ENCODE assay signal across 19 cellular contexts in genomic region chr18:6571239-6571602, GRCh38.
A peak's percentile ranks its signal among the peaks of the same experiment; 100 is the strongest.
DNase-seq lines count a peak whose midpoint lies in the region; ATAC-seq and TF ChIP-seq lines count a peak whose summit lies in the region.
"Had no signal": no experiment of that assay in that cellular context is flagged by ENCODE, and none has a peak within 500 bp of the region (broad histone marks: within the 10 kb centered on the region; RNA-seq: fewer than 3 reads in every experiment).

No MANE protein-coding gene starts in this region.

- H3K79me2 ChIP-seq in GM23338 (replicated peaks; ENCODE audit: insufficient read depth), result no peaks in the 10 kb centered on the region

- H3K9me3 Mint-ChIP-seq in GM23338 (no peaks in the 10 kb centered on the region), endodermal cell (no peaks in the 10 kb centered on the region)

- H3K4me1 ChIP-seq in GM23338 (ENCODE audit: insufficient read depth) (no peaks in the 10 kb centered on the region), HUES64 (ENCODE audit: insufficient read depth, low read length) (peaks cover 25% of the 10 kb centered on the region), endodermal cell (ENCODE audit: control insufficient read depth, insufficient read depth, low read length) (peaks cover 43% of the 10 kb centered on the region), neuronal stem cell (ENCODE audit: control insufficient read depth in 2 of 2, insufficient read depth in 1 of 2, low read depth in 1 of 2, low read length in 2 of 2) (no peaks in the 10 kb centered on the region)
- H3K4me1 ChIP-seq: BE2C had no signal

- no peak overlapping the region for H2AFZ ChIP-seq in GM23338
- H2AFZ ChIP-seq in neuronal stem cell (ENCODE audit: low read length), result no peak overlapping the region

- intact Hi-C loops in left ventricle myocardium superior (cut with micrococcal nuclease), result no loop called here

- H3K4me3 Mint-ChIP-seq in GM23338, result no peak overlapping the region
- no peak overlapping the region for H3K4me3 Mint-ChIP-seq in endodermal cell
- H3K4me3 Mint-ChIP-seq: CD4-positive, CD25-positive, alpha-beta regulatory T cell; CD8-positive, alpha-beta memory T cell had no signal

- no peak overlapping the region for H2BK5ac ChIP-seq in neuronal stem cell (ENCODE audit: low read length)

- no peak overlapping the region for H3K27ac Mint-ChIP-seq in GM23338
- peak overlapping the region; percentile 94 for H3K27ac Mint-ChIP-seq in endodermal cell
- H3K27ac Mint-ChIP-seq: CD4-positive, CD25-positive, alpha-beta regulatory T cell; CD8-positive, alpha-beta memory T cell had no signal

- H3K4ac ChIP-seq in neuronal stem cell (ENCODE audit: low read length), result no peak overlapping the region

- no peaks in the 10 kb centered on the region for H3K27me3 Mint-ChIP-seq in GM23338 (ENCODE audit: insufficient read depth, low read depth, poor library complexity)
- H3K27me3 Mint-ChIP-seq in endodermal cell (ENCODE audit: insufficient read depth), result no peaks in the 10 kb centered on the region
- H3K27me3 Mint-ChIP-seq: CD4-positive, CD25-positive, alpha-beta regulatory T cell; CD8-positive, alpha-beta memory T cell had no signal

- H3K9me3 ChIP-seq in HUES64 (ENCODE audit: insufficient read depth, low read depth, low read length), result no peaks in the 10 kb centered on the region
- H3K9me3 ChIP-seq in endodermal cell (ENCODE audit: control insufficient read depth, low read length), result no peaks in the 10 kb centered on the region
- peaks cover 0 to 2% of the 10 kb centered on the region in 2 donors for H3K9me3 ChIP-seq in neuronal stem cell (replicated peaks in 1 of 2; ENCODE audit: control insufficient read depth in 2 of 2, insufficient read depth in 1 of 2, low read depth in 1 of 2, low read length in 2 of 2)
- H3K9me3 ChIP-seq: BE2C had no signal

- H3K9me2 ChIP-seq in GM23338 (ENCODE audit: insufficient read depth), result no peaks in the 10 kb centered on the region

- no peak overlapping the region for H2BK15ac ChIP-seq in neuronal stem cell (ENCODE audit: low read length)

- H3K27me3 ChIP-seq in GM23338 (ENCODE audit: insufficient read depth) (no peaks in the 10 kb centered on the region), HUES64 (ENCODE audit: insufficient read depth, low read length) (no peaks in the 10 kb centered on the region), endodermal cell (ENCODE audit: control insufficient read depth, insufficient read depth, low read length, poor library complexity, severe bottlenecking) (no peaks in the 10 kb centered on the region), neuronal stem cell (ENCODE audit: control insufficient read depth in 3 of 3, insufficient read depth in 3 of 3, low read depth in 1 of 3, low read length in 3 of 3) (no peaks in the 10 kb centered on the region)
- H3K27me3 ChIP-seq: BE2C had no signal

- H3F3A ChIP-seq in GM23338 (replicated peaks; ENCODE audit: low read depth), result no peaks in the 10 kb centered on the region

- H3K18ac ChIP-seq in neuronal stem cell (ENCODE audit: low read length), result peak overlapping the region; percentile 11

- TF ChIP-seq CTCF in GM23338 (conservative IDR thresholded peaks at IDR 0.05; ENCODE audit: low read depth in 2 of 2) (no peak), endodermal cell (conservative IDR thresholded peaks at IDR 0.05) (peak; percentile 51)

- no peaks in the 10 kb centered on the region for H3K79me1 ChIP-seq in neuronal stem cell (ENCODE audit: low read depth, low read length)

- no peak overlapping the region for H2AK5ac ChIP-seq in neuronal stem cell (ENCODE audit: low read depth, low read length)

- no peak for DNase-seq in GM23338 (ENCODE audit: low spot score)
- peak; percentile 91 for DNase-seq in endodermal cell
- no peak for DNase-seq in neuronal stem cell (ENCODE audit: low spot score)
- DNase-seq in left ventricle myocardium superior, result no peak
- DNase-seq: ACHN; BE2C; C1 segment of cervical spinal cord; CD4-positive, CD25-positive, alpha-beta regulatory T cell; CD8-positive, alpha-beta memory T cell; COR-L47; DMS 273 treated with DMSO at 0.1 percent for 48 hours; DMS79; GDM1; IMR-90 had no signal

- WGBS in HUES64, result 70% methylated on average over 3 of the region's 3 CpGs
- 52 to 80% methylated on average over 1 to 3 of the region's 3 CpGs for WGBS in endodermal cell (ENCODE audit: insufficient coverage in 1 of 2, insufficient read length in 1 of 2), 2 experiments
- no CpG with 5 or more reads among the region's 3 CpGs for WGBS in neuronal stem cell (ENCODE audit: extremely low coverage in 2 of 2, insufficient read length in 2 of 2, insufficient replicate concordance in 1 of 2), 2 donors

- no peaks in the 10 kb centered on the region for H3K36me3 Mint-ChIP-seq in GM23338 (ENCODE audit: low read depth)
- H3K36me3 Mint-ChIP-seq in endodermal cell (ENCODE audit: low read depth), result peaks cover 3% of the 10 kb centered on the region
- H3K36me3 Mint-ChIP-seq: CD4-positive, CD25-positive, alpha-beta regulatory T cell; CD8-positive, alpha-beta memory T cell had no signal

- H4K91ac ChIP-seq in neuronal stem cell (ENCODE audit: low read depth, low read length, poor library complexity), result no peak overlapping the region

- no peak overlapping the region for H3K27ac ChIP-seq in GM23338 (ENCODE audit: low read depth)
- peak overlapping the region; percentile 28; the same call in 1 of the 2 replicates for H3K27ac ChIP-seq in HUES64 (ENCODE audit: low read depth, low read length)
- peak overlapping the region; percentile 45 for H3K27ac ChIP-seq in endodermal cell (ENCODE audit: low read depth, low read length)
- no peak overlapping the region for H3K27ac ChIP-seq in neuronal stem cell (replicated peaks; ENCODE audit: low read length)

- H3K14ac ChIP-seq in neuronal stem cell (ENCODE audit: low read length), result no peak overlapping the region

- no peak overlapping the region for H3K4me3 ChIP-seq in GM23338
- no peak overlapping the region for H3K4me3 ChIP-seq in HUES64 (ENCODE audit: low read length)
- H3K4me3 ChIP-seq in endodermal cell (ENCODE audit: low read length), result no peak overlapping the region
- no peak overlapping the region for H3K4me3 ChIP-seq in neuronal stem cell (ENCODE audit: low read length in 2 of 2)
- H3K4me3 ChIP-seq: K562 had no signal

- no peaks in the 10 kb centered on the region for H3K36me3 ChIP-seq in GM23338 (ENCODE audit: insufficient read depth)
- H3K36me3 ChIP-seq in HUES64 (ENCODE audit: insufficient read depth, low read length), result no peaks in the 10 kb centered on the region
- H3K36me3 ChIP-seq in endodermal cell (ENCODE audit: control insufficient read depth, insufficient read depth, low read length), result no peaks in the 10 kb centered on the region
- H3K36me3 ChIP-seq in neuronal stem cell (replicated peaks in 1 of 2; ENCODE audit: control insufficient read depth in 2 of 2, insufficient read depth in 2 of 2, low read length in 2 of 2), result no peaks in the 10 kb centered on the region
- H3K36me3 ChIP-seq: BE2C had no signal

- peak overlapping the region; percentile 52 for H3K23ac ChIP-seq in neuronal stem cell (ENCODE audit: low read depth, low read length, poor library complexity)

- H3K4me1 Mint-ChIP-seq in GM23338 (peaks cover 24% of the 10 kb centered on the region), endodermal cell (peaks cover 73% of the 10 kb centered on the region)
- H3K4me1 Mint-ChIP-seq: CD4-positive, CD25-positive, alpha-beta regulatory T cell; CD8-positive, alpha-beta memory T cell had no signal

- ATAC-seq in GM23338 (peak; percentile 39; the same call in 2 of the 3 replicates), left ventricle myocardium superior (no peak), HG02885 (IDR thresholded peaks at IDR 0.05; ENCODE audit: poor library complexity, unreplicated experiment) (no peak), HG03280 (IDR thresholded peaks at IDR 0.05; ENCODE audit: unreplicated experiment) (no peak)
- ATAC-seq: HCT116, K562 had no signal

- H3K9ac ChIP-seq in HUES64 (ENCODE audit: low read depth, low read length), result no peak overlapping the region
- H3K9ac ChIP-seq in endodermal cell (ENCODE audit: extremely low read depth, low read length, poor library complexity, severe bottlenecking), result peak overlapping the region; percentile 45
- no peak overlapping the region for H3K9ac ChIP-seq in neuronal stem cell (ENCODE audit: low read depth, low read length, poor library complexity)

- no peaks in the 10 kb centered on the region for H4K20me1 ChIP-seq in GM23338 (replicated peaks; ENCODE audit: insufficient read depth)

- H2BK12ac ChIP-seq in neuronal stem cell (ENCODE audit: low read length), result no peak overlapping the region

- no peak overlapping the region for H4K8ac ChIP-seq in neuronal stem cell (ENCODE audit: low read depth, low read length)

- no peak overlapping the region for H2BK120ac ChIP-seq in neuronal stem cell (ENCODE audit: low read depth, low read length)

- no peak overlapping the region for H3K4me2 ChIP-seq in GM23338
- H3K4me2 ChIP-seq in neuronal stem cell (ENCODE audit: insufficient read depth, low read length, poor library complexity, severe bottlenecking), result no peak overlapping the region

TF ChIP-seq in GM23338, 12 proteins besides CTCF, POLR2A, EP300 and RAD21:
- TF ChIP-seq NANOG (IDR thresholded peaks at IDR 0.05; ENCODE audit: borderline replicate concordance) (no peak), ETS1 (IDR thresholded peaks at IDR 0.05) (no peak), EZH2 (IDR thresholded peaks at IDR 0.05; ENCODE audit: low read depth, unreplicated experiment) (no peak)

Comparison
In these comparisons a context has a peak if more than half of its experiments do, and no peak if none do; other contexts are left out.
1. H3K27ac ChIP-seq: peak in HUES64 (single experiment) and endodermal cell (single experiment); none in GM23338 (single experiment) and neuronal stem cell (single experiment).